8 cellular contexts compared by ENCODE assay signal in genomic region chr6:142945446-142946180, GRCh38. TPM values are rescaled to one million over a fixed set of nuclear protein-coding genes. Genes with fewer than 3 reads are reported as not detected.
DNase-seq lines count a peak whose midpoint lies in the region; ATAC-seq, FAIRE-seq and TF ChIP-seq lines count a peak whose summit lies in the region.

No MANE protein-coding gene starts in this region.

- H3K18ac ChIP-seq in H1 (ENCODE audit: extremely low read depth, low read length): peak overlapping the region; percentile 96

- H3K4me3 Mint-ChIP-seq in CD8-positive, alpha-beta T cell: peak overlapping the region; percentile 99
- peak overlapping the region; percentile 91 for H3K4me3 Mint-ChIP-seq in mesothelial cell of epicardium

- ATAC-seq in CD8-positive, alpha-beta T cell: peak; percentile 4
- peak; percentile 7 for ATAC-seq in GM21515 (IDR thresholded peaks at IDR 0.05; ENCODE audit: unreplicated experiment)

- no peaks in the 10 kb centered on the region for H3K9me3 ChIP-seq in CD8-positive, alpha-beta T cell (ENCODE audit: low read length)
- H3K9me3 ChIP-seq in H1 (ENCODE audit: insufficient read depth in 2 of 2, low read depth in 1 of 2, low read length in 1 of 2): no peaks in the 10 kb centered on the region

- H3K36me3 ChIP-seq in CD8-positive, alpha-beta T cell (ENCODE audit: insufficient read depth, low read length): no peaks in the 10 kb centered on the region
- no peaks in the 10 kb centered on the region for H3K36me3 ChIP-seq in H1 (ENCODE audit: control insufficient read depth in 2 of 4, insufficient read depth in 4 of 4, low read length in 3 of 4)

- CTCF ChIA-PET in CD8-positive, alpha-beta T cell (lab: Charles Lee): interaction anchor here (1.0 kb wide), 2 partner anchors 19 to 89 kb away, joined by 3 to 4 read pairs; no protein-coding TSS in a partner anchor
- CTCF ChIA-PET in H1 (lab: Charles Lee; ENCODE audit: partially characterized antibody): no interaction called here

- peak overlapping the region; percentile 59 to 95 (median 82) for H3K9ac ChIP-seq in H1 (replicated peaks in 1 of 4; ENCODE audit: extremely low read depth in 1 of 4, low read depth in 3 of 4, low read length in 3 of 4)

- peak overlapping the region; percentile 97 for H2BK12ac ChIP-seq in H1 (ENCODE audit: low read depth, low read length)

- peaks cover 34% of the 10 kb centered on the region for H3K4me1 ChIP-seq in CD8-positive, alpha-beta T cell (ENCODE audit: insufficient read depth, low read length)
- H3K4me1 ChIP-seq in H1 (replicated peaks in 1 of 4; ENCODE audit: control insufficient read depth in 3 of 4, insufficient read depth in 4 of 4, low read length in 3 of 4): peaks cover 0 to under 1% (median 0%) of the 10 kb centered on the region in 4 experiments; a peak in 4 of 7 replicates

- H2BK120ac ChIP-seq in H1 (replicated peaks; ENCODE audit: low read depth, low read length): no peak overlapping the region

- intact Hi-C loops in CD8-positive, alpha-beta T cell (cut with DNase I, micrococcal nuclease): loop anchor here (1.0 to 10.0 kb wide), 5 partner anchors 60 to 1119 kb away; partner anchors contain the start of genes LTV1 (in 2 of the 2) and AIG1 (in 1 of the 2)

- peak overlapping the region; percentile 73 for H3K4me3 ChIP-seq in CD8-positive, alpha-beta T cell (ENCODE audit: low read depth, low read length)
- H3K4me3 ChIP-seq in H1 (ENCODE audit: extremely low read depth in 1 of 4, insufficient read depth in 2 of 4, low read depth in 3 of 4, low read length in 4 of 4): peak overlapping the region; percentile 74 to 98 (median 94)

- peak overlapping the region; percentile 77 for H4K5ac ChIP-seq in H1 (ENCODE audit: insufficient read length, low read depth, low read length)

- H3K36me3 Mint-ChIP-seq in CD8-positive, alpha-beta T cell: peaks cover 11% of the 10 kb centered on the region
- no peaks in the 10 kb centered on the region for H3K36me3 Mint-ChIP-seq in mesothelial cell of epicardium

- peak overlapping the region; percentile 54 for H3K56ac ChIP-seq in H1 (replicated peaks; ENCODE audit: insufficient read length, low read depth, low read length)

- H3K79me2 ChIP-seq in H1 (ENCODE audit: control insufficient read depth in 1 of 2, insufficient read depth in 2 of 2, low read length in 2 of 2): peaks cover 0 to 35% of the 10 kb centered on the region in 2 experiments; a peak in 3 of 4 replicates

- H3K4me1 Mint-ChIP-seq in CD8-positive, alpha-beta T cell (ENCODE audit: low read depth): peaks cover 44% of the 10 kb centered on the region
- H3K4me1 Mint-ChIP-seq in mesothelial cell of epicardium: peaks cover 28% of the 10 kb centered on the region

- TF ChIP-seq CTCF in CD8-positive, alpha-beta T cell (IDR thresholded peaks at IDR 0.05): no peak
- no peak for TF ChIP-seq CTCF in H1 (IDR thresholded peaks at IDR 0.05; ENCODE audit: control extremely low read depth in 1 of 3, insufficient read depth in 1 of 3, low read depth in 1 of 3, low read length in 3 of 3)
- TF ChIP-seq CTCF in mesothelial cell of epicardium (IDR thresholded peaks at IDR 0.05; ENCODE audit: unreplicated experiment): no peak

- TF ChIP-seq RAD21 in H1 (IDR thresholded peaks at IDR 0.05 in 1 of 2, conservative IDR thresholded peaks at IDR 0.05 in 1 of 2; ENCODE audit: low read depth in 2 of 2, low read length in 2 of 2): 0 out of 4 replicates have a peak, but pooled peaks of 1 of the 2 experiments have one; percentile 3

- peak overlapping the region; percentile 88 to 92 for H3K4me2 ChIP-seq in H1 (ENCODE audit: insufficient read depth in 1 of 2, low read depth in 2 of 2, low read length in 2 of 2)

- H3K23me2 ChIP-seq in H1 (ENCODE audit: low read depth, low read length): peaks cover 17% of the 10 kb centered on the region

- H3K79me1 ChIP-seq in H1 (ENCODE audit: low read depth, low read length): no peaks in the 10 kb centered on the region

- peak in 1 of 2 experiments; percentile 62; a peak in 1 of 3 replicates for TF ChIP-seq POLR2A in H1 (IDR thresholded peaks at IDR 0.05; ENCODE audit: control extremely low read depth in 1 of 2, low read depth in 2 of 2, low read length in 2 of 2)

- H2BK20ac ChIP-seq in H1 (ENCODE audit: low read length): 0 out of 2 replicates have a peak overlapping the region, but pooled peaks have one; percentile 82

- no peak; a peak in 1 of 3 replicates for TF ChIP-seq EP300 in H1 (IDR thresholded peaks at IDR 0.05; ENCODE audit: borderline replicate concordance in 1 of 2, low read depth in 2 of 2, low read length in 2 of 2)

- H4K91ac ChIP-seq in H1 (replicated peaks; ENCODE audit: insufficient read length, low read length): peak overlapping the region; percentile 71

- WGBS in H1 (ENCODE audit: extremely low coverage in 1 of 2, insufficient coverage in 1 of 2, insufficient read length in 1 of 2, insufficient replicate concordance in 2 of 2, low coverage in 1 of 2, low lambda C conversion rate in 2 of 2, missing lambda C conversion rate in 1 of 2), 2 experiments: 2% methylated on average over 42 of the region's 75 CpGs; no CpG with 5 or more reads in 1 of the 2 experiments

- no peak overlapping the region for H3K14ac ChIP-seq in H1 (ENCODE audit: insufficient read length)

- H3K27me3 Mint-ChIP-seq in CD8-positive, alpha-beta T cell (ENCODE audit: low read depth): no peaks in the 10 kb centered on the region
- H3K27me3 Mint-ChIP-seq in mesothelial cell of epicardium (ENCODE audit: low read depth): no peaks in the 10 kb centered on the region

- H2AFZ ChIP-seq in H1 (ENCODE audit: low read length): no peak overlapping the region; the same call in 1 of the 2 replicates

- peak overlapping the region; percentile 96 for H2BK5ac ChIP-seq in H1 (ENCODE audit: low read depth, low read length)

- peak; percentile 41 to 82 (median 65) for DNase-seq in CD8-positive, alpha-beta T cell
- DNase-seq in NCI-H1048 (lab: John Stamatoyannopoulos, UW) (peak; percentile 62), H1 (ENCODE audit: low read depth in 1 of 2, low spot score in 2 of 2) (peak in 1 of 2 experiments; percentile 75), mesothelial cell of epicardium (ENCODE audit: low spot score in 2 of 2, unreplicated experiment in 2 of 2) (peak; percentile 49 to 69), SKM-1 treated with dmso at 0.1 percent for 144 hours (lab: John Stamatoyannopoulos, UW; ENCODE audit: unreplicated experiment) (no peak)
- DNase-seq in activated CD8-positive, alpha-beta memory T cell treated with anti-CD3 and anti-CD28 coated beads for 4 hours (ENCODE audit: low read depth in 2 of 2): peak; percentile 30 to 39
- peak; percentile 19 to 40 for DNase-seq in stimulated activated CD8-positive, alpha-beta memory T cell treated with anti-CD3 and anti-CD28 coated beads, Interleukin-4, amount 100 ng/mL, for 4 hours (ENCODE audit: low read depth in 2 of 2, low spot score in 1 of 2)

- no peak overlapping the region for H3K4ac ChIP-seq in H1 (replicated peaks; ENCODE audit: insufficient read length, low read depth, low read length)

- H3K27ac Mint-ChIP-seq in CD8-positive, alpha-beta T cell: peak overlapping the region; percentile 96
- peak overlapping the region; percentile 99 for H3K27ac Mint-ChIP-seq in mesothelial cell of epicardium

- peak overlapping the region; percentile 97 for H3K27ac ChIP-seq in CD8-positive, alpha-beta T cell (ENCODE audit: low read depth, low read length)
- H3K27ac ChIP-seq in H1 (ENCODE audit: low read depth, low read length): peak overlapping the region; percentile 86

- peaks cover 0 to 4% of the 10 kb centered on the region in 2 experiments for H4K20me1 ChIP-seq in H1 (replicated peaks in 1 of 2; ENCODE audit: control insufficient read depth in 1 of 2, insufficient read depth in 2 of 2, low read length in 2 of 2)

- H2AK5ac ChIP-seq in H1 (ENCODE audit: low read depth, low read length): no peak overlapping the region

- H3K9me3 Mint-ChIP-seq in CD8-positive, alpha-beta T cell: no peaks in the 10 kb centered on the region
- no peaks in the 10 kb centered on the region for H3K9me3 Mint-ChIP-seq in mesothelial cell of epicardium

- H3K27me3 ChIP-seq in CD8-positive, alpha-beta T cell (ENCODE audit: insufficient read depth, low read length): no peaks in the 10 kb centered on the region
- H3K27me3 ChIP-seq in H1 (replicated peaks in 1 of 4; ENCODE audit: control insufficient read depth in 3 of 4, extremely low read depth in 1 of 4, insufficient read depth in 3 of 4, low read length in 3 of 4): peaks cover 0 to 4% (median 1%) of the 10 kb centered on the region in 4 experiments; a peak in 2 of 7 replicates

- no peak overlapping the region for H3K23ac ChIP-seq in H1 (ENCODE audit: insufficient read length)

- no peak for FAIRE-seq in H1 (lab: Jason Lieb, UNC)

- peak overlapping the region; percentile 95 for H4K8ac ChIP-seq in H1 (ENCODE audit: extremely low read depth, insufficient read depth, low read length)

- POLR2A ChIA-PET in CD8-positive, alpha-beta T cell (lab: Charles Lee): interaction anchor here (1.0 to 5.1 kb wide), 8 partner anchors 18 to 505 kb away, joined by 3 to 49 read pairs (median 6); partner anchors contain the start of genes ADAT2 and PEX3
- POLR2A ChIA-PET in H1 (lab: Charles Lee; ENCODE audit: partially characterized antibody): interaction anchor here (0.9 to 1.4 kb wide), 4 partner anchors 20 to 85 kb away, joined by 4 to 10 read pairs (median 4); no protein-coding TSS in a partner anchor

- H2BK15ac ChIP-seq in H1 (ENCODE audit: low read length): peak overlapping the region; percentile 50; the same call in 1 of the 2 replicates

TF ChIP-seq in H1, 55 proteins besides CTCF, POLR2A, EP300 and RAD21 (continues in another document):
- 0 out of 2 replicates have a peak, but pooled peaks have one; percentile 31 for TF ChIP-seq TAF1 (IDR thresholded peaks at IDR 0.05; ENCODE audit: low read depth, low read length)
- TF ChIP-seq TBP (IDR thresholded peaks at IDR 0.05; ENCODE audit: low read depth, low read length): no peak
- TF ChIP-seq PHF8 (conservative IDR thresholded peaks at IDR 0.05; ENCODE audit: low read depth, low read length): peak; percentile 50; the same call in 1 of the 2 replicates
- peak in 1 of 2 experiments; percentile 61; a peak in 1 of 4 replicates for TF ChIP-seq HDAC2 (IDR thresholded peaks at IDR 0.05; ENCODE audit: borderline replicate concordance in 1 of 2, low read depth in 2 of 2, low read length in 2 of 2)
- peak; percentile 80 for TF ChIP-seq KDM4A (IDR thresholded peaks at IDR 0.05; ENCODE audit: low read depth, low read length, severe bottlenecking)
- no peak for TF ChIP-seq FOSL1 (IDR thresholded peaks at IDR 0.05; ENCODE audit: insufficient read depth, low read depth, low read length)

RNA-seq across cellular contexts. Expression of gene HIVEP2, which starts 0.6 kb away (rescaled TPM):
- 10 to 100 TPM; 30.8 to 31.0 TPM for total RNA-seq in CD8-positive, alpha-beta T cell
- 5.9 and 6.1 TPM in 2 replicates for total RNA-seq in H1 (2021; fragmentation: NEBNext Ultra II Directional; extraction: Animal tissue kit (Norgen Biotek cat#: 25700))
- 1.7 and 2.2 TPM in 2 replicates for polyA plus RNA-seq in H1 (2011; rRNA removed)
- polyA plus RNA-seq in H1 (2011; cell fraction: cytosol; rRNA removed): 2.0 TPM
- polyA plus RNA-seq in H1 (2011; cell fraction: nucleus; rRNA removed): 7.2 TPM
- 3.2 to 4.7 TPM (median 3.7 TPM) in 4 replicates for polyA plus RNA-seq in H1 (2012, experiment 1 of 2)
- 0.10 TPM for polyA plus RNA-seq in H1 (2012, experiment 2 of 2)
- polyA plus RNA-seq in H1 (2013, experiment 1 of 2): 2.9 TPM
- polyA plus RNA-seq in H1 (2013, experiment 2 of 2): 2.9 TPM
- 6.5 and 9.7 TPM in 2 replicates for polyA minus RNA-seq in H1 (2011; rRNA and poly(A)+ RNA removed)
- polyA minus RNA-seq in H1 (2011; cell fraction: cytosol; rRNA and poly(A)+ RNA removed): 3.7 TPM
- polyA minus RNA-seq in H1 (2011; cell fraction: nucleus; rRNA and poly(A)+ RNA removed): 10.6 TPM
- total RNA-seq in mesothelial cell of epicardium: 15.2 to 20.4 TPM (median 16.9 TPM) in 3 replicates
